15 cellular contexts compared by ENCODE assay signal in the genomic region with DNA sequence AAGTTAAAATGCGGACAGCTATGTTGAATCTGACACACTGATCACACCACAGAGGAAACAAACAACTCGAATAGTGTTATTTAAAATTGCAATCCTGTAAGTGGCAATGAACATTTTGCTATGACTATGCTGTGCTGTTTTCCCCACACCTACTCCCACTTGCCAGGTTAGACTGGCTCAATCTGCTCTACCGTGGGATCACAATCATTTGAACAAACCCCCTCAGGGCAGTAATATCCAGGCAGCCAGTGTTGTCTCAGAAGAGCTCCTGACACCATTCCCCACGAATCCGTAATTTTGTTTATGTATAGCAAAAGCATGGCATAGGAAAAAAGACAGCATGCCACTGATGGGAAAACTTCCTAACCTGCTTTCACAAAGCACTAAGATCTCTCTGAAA.
DNase-seq lines count a peak whose midpoint lies in the region; ATAC-seq and TF ChIP-seq lines count a peak whose summit lies in the region.
"Had no signal": no experiment of that assay in that cellular context is flagged by ENCODE, and none has a peak within 500 bp of the region (broad histone marks: within the 10 kb centered on the region; RNA-seq: fewer than 3 reads in every experiment).

No MANE protein-coding gene starts in this region.

- no peak overlapping the region for H3K4me3 Mint-ChIP-seq in nephron progenitor cell
- H3K4me3 Mint-ChIP-seq in naive thymus-derived CD8-positive, alpha-beta T cell: no peak overlapping the region

- H2AK5ac ChIP-seq in mesendoderm (ENCODE audit: low read length): no peak overlapping the region

- no peaks in the 10 kb centered on the region for H3K4me1 Mint-ChIP-seq in nephron progenitor cell
- H3K4me1 Mint-ChIP-seq in naive thymus-derived CD8-positive, alpha-beta T cell: no peaks in the 10 kb centered on the region

- no peaks in the 10 kb centered on the region for H3K4me1 ChIP-seq in mesendoderm (ENCODE audit: control insufficient read depth, low read depth, low read length)
- H3K4me1 ChIP-seq: Peyer's patch had no signal

- H3K36me3 ChIP-seq in mesendoderm (ENCODE audit: control insufficient read depth, insufficient read depth, low read length): no peaks in the 10 kb centered on the region
- H3K36me3 ChIP-seq: Peyer's patch had no signal

- DNase-seq in NCI-H1417 (lab: John Stamatoyannopoulos, UW) (peak in 2 of 3 experiments; percentile 8 to 66), NCI-H1417 treated with DMSO at 0.1 percent for 48 hours (lab: John Stamatoyannopoulos, UW) (no peak), H4 (ENCODE audit: low spot score) (peak; percentile 19), NCI-H69 (lab: John Stamatoyannopoulos, UW) (peak; percentile 91), mesendoderm (peak; percentile 10), nephron progenitor cell (no peak)
- DNase-seq in naive thymus-derived CD8-positive, alpha-beta T cell: no peak
- DNase-seq: 8988T, DMS79, NCI-H1930, NCI-H774, Peyer's patch, Right ventricle myocardium superior had no signal

- no peak overlapping the region for H3K27ac Mint-ChIP-seq in nephron progenitor cell
- no peak overlapping the region for H3K27ac Mint-ChIP-seq in naive thymus-derived CD8-positive, alpha-beta T cell

- H3K27ac ChIP-seq in mesendoderm (ENCODE audit: low read depth, low read length): no peak overlapping the region
- H3K27ac ChIP-seq: C4-2B, Peyer's patch had no signal

- no peak overlapping the region for H3K4ac ChIP-seq in mesendoderm (ENCODE audit: low read depth, low read length)

- H3K9me3 Mint-ChIP-seq in nephron progenitor cell: no peaks in the 10 kb centered on the region
- peaks cover 0 to 13% (median 0%) of the 10 kb centered on the region in 9 donors for H3K9me3 Mint-ChIP-seq in naive thymus-derived CD8-positive, alpha-beta T cell

- no peaks in the 10 kb centered on the region for H3K79me2 ChIP-seq in mesendoderm (ENCODE audit: control insufficient read depth, insufficient read depth, low read length)

- H4K8ac ChIP-seq in mesendoderm (ENCODE audit: low read depth, low read length): no peak overlapping the region

- no peaks in the 10 kb centered on the region for H3K36me3 Mint-ChIP-seq in nephron progenitor cell (ENCODE audit: low read depth)
- no peaks in the 10 kb centered on the region for H3K36me3 Mint-ChIP-seq in naive thymus-derived CD8-positive, alpha-beta T cell

- no peak overlapping the region for H3K56ac ChIP-seq in mesendoderm (ENCODE audit: low read length)

- no peak for ATAC-seq in GM18873 (IDR thresholded peaks at IDR 0.05; ENCODE audit: low FRiP score, unreplicated experiment)
- ATAC-seq in naive thymus-derived CD8-positive, alpha-beta T cell: no peak

- H3K9ac ChIP-seq in mesendoderm (ENCODE audit: low read length): no peak overlapping the region

- H2BK5ac ChIP-seq in mesendoderm (ENCODE audit: low read length): no peak overlapping the region

- no peak for TF ChIP-seq CTCF in nephron progenitor cell (IDR thresholded peaks at IDR 0.05)

- no peaks in the 10 kb centered on the region for H3K27me3 Mint-ChIP-seq in nephron progenitor cell (ENCODE audit: low read depth, poor library complexity)
- H3K27me3 Mint-ChIP-seq in naive thymus-derived CD8-positive, alpha-beta T cell: no peaks in the 10 kb centered on the region

- no peaks in the 10 kb centered on the region for H3K27me3 ChIP-seq in mesendoderm (ENCODE audit: insufficient read depth, low read length, poor library complexity)
- H3K27me3 ChIP-seq: Peyer's patch had no signal

- POLR2A ChIA-PET in naive thymus-derived CD8-positive, alpha-beta T cell (lab: Charles Lee): no interaction called here

- H3K18ac ChIP-seq in mesendoderm (ENCODE audit: low read length): no peak overlapping the region

- no peaks in the 10 kb centered on the region for H3K79me1 ChIP-seq in mesendoderm (ENCODE audit: low read length)

- no peak overlapping the region for H3K4me3 ChIP-seq in mesendoderm (ENCODE audit: low read length)
- H3K4me3 ChIP-seq: Peyer's patch had no signal

- no peak overlapping the region for H2BK15ac ChIP-seq in mesendoderm (replicated peaks; ENCODE audit: low read depth)

- no peak overlapping the region for H4K5ac ChIP-seq in mesendoderm (ENCODE audit: low read length)

- no CpG with 5 or more reads among the region's 5 CpGs for WGBS in mesendoderm (ENCODE audit: extremely low coverage, insufficient coverage, low lambda C conversion rate)

- no peak overlapping the region for H3K4me2 ChIP-seq in mesendoderm (ENCODE audit: low read length)

- no peak overlapping the region for H3K23ac ChIP-seq in mesendoderm (ENCODE audit: low read length)

- no peak overlapping the region for H2BK120ac ChIP-seq in mesendoderm (ENCODE audit: low read depth, low read length)

Comparison
In these comparisons a context has a peak if more than half of its experiments do, and no peak if none do; other contexts are left out.
1. DNase-seq: peak in NCI-H1417 (2 of 3), H4 (single experiment), NCI-H69 (single experiment) and mesendoderm (single experiment); none in NCI-H1417 treated with DMSO at 0.1 percent for 48 hours (single experiment), nephron progenitor cell (single experiment) and naive thymus-derived CD8-positive, alpha-beta T cell (0 of 10).